Comparison of ENCODE assay signal across 8 cellular contexts in the genomic region with DNA sequence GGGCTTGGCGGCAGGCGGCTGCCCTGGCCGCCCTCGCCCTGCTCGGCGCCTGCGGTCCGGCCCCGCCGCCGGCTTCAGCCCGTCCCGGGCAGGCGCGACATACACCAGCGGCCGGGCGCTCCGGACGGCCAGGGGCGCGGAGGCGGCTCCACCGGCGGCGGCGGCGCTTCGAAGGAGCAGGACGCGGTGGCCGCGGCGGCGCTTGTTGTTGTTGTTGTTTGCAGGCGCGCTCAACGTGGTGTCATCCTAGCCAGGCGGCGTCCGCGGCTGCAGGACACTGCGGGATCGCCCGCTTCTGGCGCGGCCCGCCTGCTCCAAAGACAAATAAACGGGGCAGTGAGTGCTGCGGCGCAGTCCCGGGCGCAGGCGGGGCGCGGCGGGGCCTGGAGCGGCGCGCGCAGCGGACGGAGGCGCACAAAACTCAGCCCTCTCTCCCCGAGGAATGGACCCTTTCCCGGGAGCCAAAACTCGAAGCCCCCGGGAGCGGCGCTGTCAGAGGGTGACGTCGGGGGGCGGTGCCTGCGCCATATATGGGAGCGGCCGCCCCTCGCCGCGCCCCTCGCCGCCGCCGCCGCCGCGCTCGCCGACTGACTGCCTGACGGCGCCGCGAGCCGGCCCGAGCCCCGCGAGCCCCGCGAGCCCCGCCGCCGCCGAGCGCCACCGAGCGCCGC. TPM values are rescaled to one million over a fixed set of nuclear protein-coding genes. Genes with fewer than 3 reads are reported as not detected.
DNase-seq lines count a peak whose midpoint lies in the region; ATAC-seq and TF ChIP-seq lines count a peak whose summit lies in the region.

A gene with protein sequence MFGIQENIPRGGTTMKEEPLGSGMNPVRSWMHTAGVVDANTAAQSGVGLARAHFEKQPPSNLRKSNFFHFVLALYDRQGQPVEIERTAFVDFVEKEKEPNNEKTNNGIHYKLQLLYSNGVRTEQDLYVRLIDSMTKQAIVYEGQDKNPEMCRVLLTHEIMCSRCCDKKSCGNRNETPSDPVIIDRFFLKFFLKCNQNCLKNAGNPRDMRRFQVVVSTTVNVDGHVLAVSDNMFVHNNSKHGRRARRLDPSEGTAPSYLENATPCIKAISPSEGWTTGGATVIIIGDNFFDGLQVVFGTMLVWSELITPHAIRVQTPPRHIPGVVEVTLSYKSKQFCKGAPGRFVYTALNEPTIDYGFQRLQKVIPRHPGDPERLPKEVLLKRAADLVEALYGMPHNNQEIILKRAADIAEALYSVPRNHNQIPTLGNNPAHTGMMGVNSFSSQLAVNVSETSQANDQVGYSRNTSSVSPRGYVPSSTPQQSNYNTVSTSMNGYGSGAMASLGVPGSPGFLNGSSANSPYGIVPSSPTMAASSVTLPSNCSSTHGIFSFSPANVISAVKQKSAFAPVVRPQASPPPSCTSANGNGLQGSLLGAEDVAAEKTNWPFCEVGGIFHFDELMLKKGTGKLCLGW (minus strand): TSS at position 444 of the 671 bp plus-strand sequence. CDS start 506 bp downstream, outside the sequence.

- peak within 1 kb of the TSS in 1 of 4 donors; percentile 16 for H3K27ac ChIP-seq in Peyer's patch
- H3K27ac ChIP-seq in skeletal muscle tissue (ENCODE audit: low read depth, low read length) = peak within 1 kb of the TSS; percentile 72

- H3K9ac ChIP-seq in iPS-15b (ENCODE audit: low read depth, low read length) (no peak within 1 kb of the TSS), skeletal muscle tissue (ENCODE audit: low read depth in 1 of 3, low read length in 3 of 3) (peak within 1 kb of the TSS; percentile 60 to 80 (median 79))

- H3K4me3 ChIP-seq in Peyer's patch (peak within 1 kb of the TSS; percentile 25 to 52 (median 45)), astrocyte of the spinal cord (ENCODE audit: low read depth, low read length) (peak within 1 kb of the TSS; percentile 43), iPS-15b (ENCODE audit: low read depth, low read length) (peak within 1 kb of the TSS; percentile 45), skeletal muscle tissue (ENCODE audit: low read length in 3 of 3) (peak within 1 kb of the TSS; percentile 73 to 89 (median 74))

- H3K27me3 ChIP-seq in Peyer's patch (peaks cover 0 to 90% of the 10 kb centered on the region in 2 donors), iPS-15b (ENCODE audit: control insufficient read depth, insufficient read depth, low read length) (peaks cover 88% of the 10 kb centered on the region), skeletal muscle tissue (ENCODE audit: control insufficient read depth in 3 of 3, insufficient read depth in 3 of 3, low read length in 3 of 3) (peaks cover 2 to 69% (median 56%) of the 10 kb centered on the region in 3 donors)

- H3K4me1 ChIP-seq in Peyer's patch (peaks cover 0 to 30% (median 0%) of the 10 kb centered on the region in 4 donors), iPS-15b (ENCODE audit: control insufficient read depth, insufficient read depth, low read length) (peaks cover 18% of the 10 kb centered on the region), skeletal muscle tissue (ENCODE audit: control insufficient read depth in 3 of 3, insufficient read depth in 3 of 3, low read length in 3 of 3) (peaks cover 9 to 20% (median 9%) of the 10 kb centered on the region in 3 donors)

- in situ Hi-C loops in astrocyte of the spinal cord (cut with HindIII; ENCODE audit: low sequenced_read_pairs) = no loop called here

- H3K9me3 ChIP-seq in Peyer's patch = peaks cover 0 to 5% (median 0%) of the 10 kb centered on the region in 4 donors
- H3K9me3 ChIP-seq in iPS-15b (ENCODE audit: control insufficient read depth, insufficient read depth, low read length) = no peaks in the 10 kb centered on the region
- H3K9me3 ChIP-seq in skeletal muscle tissue (ENCODE audit: control insufficient read depth in 3 of 3, low read length in 3 of 3) = no peaks in the 10 kb centered on the region

- DNase-seq in NCI-H1694 treated with DMSO at 0.1 percent for 48 hours (lab: John Stamatoyannopoulos, UW) (peak; percentile 14), NCI-H1694 (lab: John Stamatoyannopoulos, UW) (no peak), Peyer's patch (peak in 2 of 3 donors; percentile 15 to 58), astrocyte of the spinal cord (ENCODE audit: low read depth, low spot score) (no peak)

- H3K36me3 ChIP-seq in Peyer's patch (no peaks in the 10 kb centered on the region), iPS-15b (ENCODE audit: control insufficient read depth, insufficient read depth, low read length) (no peaks in the 10 kb centered on the region), skeletal muscle tissue (ENCODE audit: control insufficient read depth in 3 of 3, insufficient read depth in 3 of 3, low read length in 3 of 3) (no peaks in the 10 kb centered on the region)

- TF ChIP-seq CTCF in Peyer's patch (IDR thresholded peaks at IDR 0.05) (no peak), astrocyte of the spinal cord (IDR thresholded peaks at IDR 0.05; ENCODE audit: low read depth, low read length) (no peak)

- ATAC-seq in HG03354 (IDR thresholded peaks at IDR 0.05; ENCODE audit: poor library complexity, severe bottlenecking, unreplicated experiment) (no peak), GM18870 (IDR thresholded peaks at IDR 0.05; ENCODE audit: unreplicated experiment) (no peak)

- TF ChIP-seq POLR2A in Peyer's patch (IDR thresholded peaks at IDR 0.05) = no peak

RNA-seq across cellular contexts. Expression of the gene that starts here (rescaled TPM):
- total RNA-seq in Peyer's patch = 1 to 10 TPM in 3 of 4 donors, not detected in 1; 1.5 to 4.1 (median 1.9) TPM
- 33.4 TPM for total RNA-seq in skeletal muscle tissue

Comparison
In these comparisons a context has a peak if more than half of its experiments do, and no peak if none do; other contexts are left out.
1. DNase-seq: peak in NCI-H1694 treated with DMSO at 0.1 percent for 48 hours (single experiment) and Peyer's patch (2 of 3); none in NCI-H1694 (single experiment) and astrocyte of the spinal cord (single experiment).
2. Peak in every context shown above with its lines, with median percentiles within 50 percentile points of each other: H3K4me3 ChIP-seq.